1 cellular context compared by ENCODE assay signal in genomic region chr2:189552991-189553404, GRCh38.
TF ChIP-seq lines count a peak whose summit lies in the region.

No MANE protein-coding gene starts in this region.

TF ChIP-seq in K562, 482 proteins besides CTCF, POLR2A, EP300 and RAD21:
- TF ChIP-seq PBX2 (CRISPR knock-in tag; IDR thresholded peaks at IDR 0.05; ENCODE audit: low read depth) (no peak), PBX2 (tag; conservative IDR thresholded peaks at IDR 0.05; ENCODE audit: low read depth) (peak; percentile 56), SMAD2 (IDR thresholded peaks at IDR 0.05; ENCODE audit: low read depth, low read length) (no peak), ARHGAP35 (IDR thresholded peaks at IDR 0.05; ENCODE audit: partially characterized antibody) (no peak), STAG1 (CRISPR knock-in tag; IDR thresholded peaks at IDR 0.05; ENCODE audit: borderline replicate concordance) (no peak), HMBOX1 (IDR thresholded peaks at IDR 0.05) (peak; percentile 53; the same call in 1 of the 2 replicates), PKNOX1 (IDR thresholded peaks at IDR 0.05) (peak; percentile 52), LEF1 (IDR thresholded peaks at IDR 0.05) (peak; percentile 42; the same call in 1 of the 2 replicates), NCOA6 (IDR thresholded peaks at IDR 0.05) (no peak), U2AF1 (optimal IDR thresholded peaks at IDR 0.05; ENCODE audit: low read depth, low read length) (no peak), MEIS2 (IDR thresholded peaks at IDR 0.05; ENCODE audit: partially characterized antibody) (peak; percentile 77), ZBTB26 (CRISPR knock-in tag; IDR thresholded peaks at IDR 0.05) (no peak), ELF2 (CRISPR knock-in tag; IDR thresholded peaks at IDR 0.05) (no peak), ZNF668 (CRISPR knock-in tag; IDR thresholded peaks at IDR 0.05) (no peak), MYNN (IDR thresholded peaks at IDR 0.05) (peak; percentile 65; the same call in 1 of the 2 replicates), MYNN (CRISPR knock-in tag; IDR thresholded peaks at IDR 0.05) (no peak), SRF (CRISPR knock-in tag; IDR thresholded peaks at IDR 0.05) (no peak)
